Comparison of ENCODE assay signal across 15 cellular contexts in genomic region chr5:107230367-107230766, GRCh38.
DNase-seq lines count a peak whose midpoint lies in the region; ATAC-seq lines count a peak whose summit lies in the region.
"Had no signal": no experiment of that assay in that cellular context is flagged by ENCODE, and none has a peak within 500 bp of the region (broad histone marks: within the 10 kb centered on the region; RNA-seq: fewer than 3 reads in every experiment).

No MANE protein-coding gene starts in this region.

- no peak overlapping the region for H2BK5ac ChIP-seq in neuronal stem cell (ENCODE audit: low read length)

- no peak overlapping the region for H3K18ac ChIP-seq in neuronal stem cell (ENCODE audit: low read length)

- ATAC-seq in left ventricle myocardium superior, result peak; percentile 43
- no peak for ATAC-seq in left cardiac atrium
- no peak for ATAC-seq in T-cell (replicated peaks in 1 of 4)

- H2AK5ac ChIP-seq in neuronal stem cell (ENCODE audit: low read depth, low read length), result no peak overlapping the region

- CTCF ChIA-PET in T-cell (lab: Charles Lee), result interaction anchor here in 1 of 2 donors (0.7 kb wide), 1 partner anchor 277 kb away, joined by 3 read pairs; no protein-coding TSS in a partner anchor

- no peak overlapping the region for H3K23ac ChIP-seq in neuronal stem cell (ENCODE audit: low read depth, low read length, poor library complexity)

- H3K79me1 ChIP-seq in neuronal stem cell (ENCODE audit: low read depth, low read length), result no peaks in the 10 kb centered on the region

- H3K27me3 Mint-ChIP-seq in T-cell, result peaks cover 0 to 4% of the 10 kb centered on the region in 2 donors

- H3K14ac ChIP-seq in neuronal stem cell (ENCODE audit: low read length), result no peak overlapping the region

- no peak overlapping the region for H3K27ac ChIP-seq in neuronal stem cell (replicated peaks; ENCODE audit: low read length)
- H3K27ac ChIP-seq: BLaER1 had no signal

- H3K36me3 Mint-ChIP-seq in T-cell, result no peaks in the 10 kb centered on the region
- H3K36me3 Mint-ChIP-seq: CD14-positive monocyte; CD4-positive, alpha-beta memory T cell had no signal

- no peak overlapping the region for H3K4me3 ChIP-seq in neuronal stem cell (ENCODE audit: low read length in 2 of 2)
- H3K4me3 ChIP-seq: BLaER1 had no signal

- no CpG with 5 or more reads among the region's 3 CpGs for WGBS in neuronal stem cell (ENCODE audit: extremely low coverage in 2 of 2, insufficient read length in 2 of 2, insufficient replicate concordance in 1 of 2), 2 donors

- no peak overlapping the region for H4K8ac ChIP-seq in neuronal stem cell (ENCODE audit: low read depth, low read length)

- H2BK12ac ChIP-seq in neuronal stem cell (ENCODE audit: low read length), result no peak overlapping the region

- no peak overlapping the region for H3K9ac ChIP-seq in neuronal stem cell (ENCODE audit: low read depth, low read length, poor library complexity)
- H3K9ac ChIP-seq: BLaER1 had no signal

- no peak overlapping the region for H3K4ac ChIP-seq in neuronal stem cell (ENCODE audit: low read length)

- H3K9me3 Mint-ChIP-seq in T-cell, result peaks cover 0 to 5% (median 0%) of the 10 kb centered on the region in 3 donors

- intact Hi-C loops in left ventricle myocardium superior (cut with micrococcal nuclease) (no loop called here), left cardiac atrium (cut with DNase I) (no loop called here)

- no peak overlapping the region for H3K4me2 ChIP-seq in neuronal stem cell (ENCODE audit: insufficient read depth, low read length, poor library complexity, severe bottlenecking)
- H3K4me2 ChIP-seq: BLaER1 had no signal

- no peaks in the 10 kb centered on the region for H3K36me3 ChIP-seq in neuronal stem cell (replicated peaks in 1 of 2; ENCODE audit: control insufficient read depth in 2 of 2, insufficient read depth in 2 of 2, low read length in 2 of 2)
- H3K36me3 ChIP-seq: BLaER1 had no signal

- no peak overlapping the region for H3K4me3 Mint-ChIP-seq in T-cell
- H3K4me3 Mint-ChIP-seq: CD14-positive monocyte; CD4-positive, alpha-beta memory T cell had no signal

- H4K91ac ChIP-seq in neuronal stem cell (ENCODE audit: low read depth, low read length, poor library complexity), result no peak overlapping the region

- peaks cover 0 to 3% of the 10 kb centered on the region in 2 donors for H3K4me1 ChIP-seq in neuronal stem cell (ENCODE audit: control insufficient read depth in 2 of 2, insufficient read depth in 1 of 2, low read depth in 1 of 2, low read length in 2 of 2)
- H3K4me1 ChIP-seq: BLaER1 had no signal

- no peak overlapping the region for H3K27ac Mint-ChIP-seq in T-cell
- H3K27ac Mint-ChIP-seq: CD14-positive monocyte; CD4-positive, alpha-beta memory T cell had no signal

- H3K27me3 ChIP-seq in neuronal stem cell (ENCODE audit: control insufficient read depth in 3 of 3, insufficient read depth in 3 of 3, low read depth in 1 of 3, low read length in 3 of 3), result no peaks in the 10 kb centered on the region
- H3K27me3 ChIP-seq: BLaER1 had no signal

- POLR2A ChIA-PET in T-cell (lab: Charles Lee), result no interaction called here

- H2AFZ ChIP-seq in neuronal stem cell (ENCODE audit: low read length), result peak overlapping the region; percentile 36

- DNase-seq in left ventricle myocardium superior (no peak), left cardiac atrium (no peak), NCI-H69 (lab: John Stamatoyannopoulos, UW) (peak; percentile 29), neuronal stem cell (ENCODE audit: low spot score) (no peak), EL (no peak), cerebellum (ENCODE audit: low spot score) (no peak), T-cell (no peak)
- DNase-seq: 8988T; CD4-positive, alpha-beta memory T cell; DMS153; DMS79; GOT3; HCEC 1CT had no signal

- no peaks in the 10 kb centered on the region for H3K9me3 ChIP-seq in neuronal stem cell (replicated peaks in 1 of 2; ENCODE audit: control insufficient read depth in 2 of 2, insufficient read depth in 1 of 2, low read depth in 1 of 2, low read length in 2 of 2)
- H3K9me3 ChIP-seq: BLaER1 had no signal

- no peak overlapping the region for H2BK15ac ChIP-seq in neuronal stem cell (ENCODE audit: low read length)

- H2BK120ac ChIP-seq in neuronal stem cell (ENCODE audit: low read depth, low read length), result no peak overlapping the region

- H3K4me1 Mint-ChIP-seq in T-cell, result no peaks in the 10 kb centered on the region
- H3K4me1 Mint-ChIP-seq: CD14-positive monocyte; CD4-positive, alpha-beta memory T cell had no signal
